Comparison of ENCODE assay signal across 12 cellular contexts in genomic region chr5:173395257-173395932, GRCh38.
DNase-seq lines count a peak whose midpoint lies in the region; FAIRE-seq and TF ChIP-seq lines count a peak whose summit lies in the region.
"Had no signal": no experiment of that assay in that cellular context is flagged by ENCODE, and none has a peak within 500 bp of the region (broad histone marks: within the 10 kb centered on the region; RNA-seq: fewer than 3 reads in every experiment).

No MANE protein-coding gene starts in this region.

- POLR2A ChIA-PET in activated CD4-positive, alpha-beta memory T cell treated with anti-CD3 and anti-CD28 coated beads, Interleukin-2, amount 10 ng/mL, durations not matched to agents 7 days and 5 days (lab: Charles Lee) = no interaction called here

- no peaks in the 10 kb centered on the region for H3K36me3 ChIP-seq in H7 (replicated peaks; ENCODE audit: control insufficient read depth, insufficient read depth, low read length)
- no peaks in the 10 kb centered on the region for H3K36me3 ChIP-seq in hepatocyte (replicated peaks; ENCODE audit: insufficient read depth, low read depth)
- no peaks in the 10 kb centered on the region for H3K36me3 ChIP-seq in MM.1S (replicated peaks; ENCODE audit: insufficient read depth, low read length)

- H3K27me3 Mint-ChIP-seq in activated CD4-positive, alpha-beta memory T cell treated with anti-CD3 and anti-CD28 coated beads, Interleukin-2, amount 10 ng/mL, durations not matched to agents 7 days and 5 days = peaks cover 2% of the 10 kb centered on the region

- FAIRE-seq in GM12892 (lab: Jason Lieb, UNC) = no peak
- FAIRE-seq: endothelial cell of umbilical vein had no signal

- H3K79me2 ChIP-seq in hepatocyte (no peaks in the 10 kb centered on the region), MM.1S (ENCODE audit: low read length) (no peaks in the 10 kb centered on the region)

- H3K27ac ChIP-seq in hepatocyte = no peak overlapping the region
- H3K27ac ChIP-seq in MM.1S (ENCODE audit: low read length) = no peak overlapping the region

- H4K20me1 ChIP-seq in hepatocyte (ENCODE audit: insufficient read depth, poor library complexity, severe bottlenecking) = no peaks in the 10 kb centered on the region
- H4K20me1 ChIP-seq in MM.1S (ENCODE audit: insufficient read depth, low read length) = no peaks in the 10 kb centered on the region

- no peaks in the 10 kb centered on the region for H3K9me3 Mint-ChIP-seq in activated CD4-positive, alpha-beta memory T cell treated with anti-CD3 and anti-CD28 coated beads, Interleukin-2, amount 10 ng/mL, durations not matched to agents 7 days and 5 days

- no peaks in the 10 kb centered on the region for H3K9me2 ChIP-seq in hepatocyte (replicated peaks; ENCODE audit: insufficient read depth)
- no peaks in the 10 kb centered on the region for H3K9me2 ChIP-seq in MM.1S (replicated peaks; ENCODE audit: insufficient read depth, low read length)

- no peaks in the 10 kb centered on the region for H3K9me3 ChIP-seq in hepatocyte (ENCODE audit: low read depth)
- H3K9me3 ChIP-seq in MM.1S (replicated peaks; ENCODE audit: insufficient read depth, low read length) = no peaks in the 10 kb centered on the region

- no peak overlapping the region for H2AFZ ChIP-seq in hepatocyte
- no peak overlapping the region for H2AFZ ChIP-seq in MM.1S (ENCODE audit: low read length)

- H3K27ac Mint-ChIP-seq in activated CD4-positive, alpha-beta memory T cell treated with anti-CD3 and anti-CD28 coated beads, Interleukin-2, amount 10 ng/mL, durations not matched to agents 7 days and 5 days = no peak overlapping the region
- H3K27ac Mint-ChIP-seq: activated B cell treated with CpG ODN at 0.5 μM for 24 hours had no signal

- DNase-seq in 8988T = peak; percentile 39
- peak; percentile 45 for DNase-seq in H7
- DNase-seq in amniotic epithelial cell (ENCODE audit: low read depth) = peak; percentile 45
- no peak for DNase-seq in hepatocyte (ENCODE audit: low spot score)
- no peak for DNase-seq in SW480 (ENCODE audit: low spot score)
- no peak for DNase-seq in GM12892 (ENCODE audit: insufficient read length)
- no peak for DNase-seq in MM.1S
- no peak for DNase-seq in activated CD4-positive, alpha-beta memory T cell treated with anti-CD3 and anti-CD28 coated beads, Interleukin-2, amount 10 ng/mL, durations not matched to agents 7 days and 5 days
- DNase-seq: activated B cell treated with CpG ODN at 0.5 μM for 24 hours, activated gamma-delta T cell treated with Interleukin-2 at 50 U/mL for 16 hours, NCI-H1092 had no signal

- H3K4me1 ChIP-seq in hepatocyte (ENCODE audit: insufficient read depth) (no peaks in the 10 kb centered on the region), MM.1S (ENCODE audit: low read length) (no peaks in the 10 kb centered on the region)

- no peaks in the 10 kb centered on the region for H3K4me1 Mint-ChIP-seq in activated CD4-positive, alpha-beta memory T cell treated with anti-CD3 and anti-CD28 coated beads, Interleukin-2, amount 10 ng/mL, durations not matched to agents 7 days and 5 days
- H3K4me1 Mint-ChIP-seq: activated B cell treated with CpG ODN at 0.5 μM for 24 hours had no signal

- TF ChIP-seq CTCF in hepatocyte (IDR thresholded peaks at IDR 0.05; ENCODE audit: poor library complexity) (peak; percentile 12), MM.1S (IDR thresholded peaks at IDR 0.05; ENCODE audit: low read length) (no peak)

- WGBS in hepatocyte (ENCODE audit: low lambda C conversion rate, missing lambda C conversion rate) = 69% methylated on average over 6 of the region's 6 CpGs

- no peak overlapping the region for H3K4me2 ChIP-seq in hepatocyte
- no peak overlapping the region for H3K4me2 ChIP-seq in MM.1S (ENCODE audit: low read depth, low read length)

- no peak overlapping the region for H3K9ac ChIP-seq in MM.1S (ENCODE audit: low read length)

- no peaks in the 10 kb centered on the region for H3K36me3 Mint-ChIP-seq in activated CD4-positive, alpha-beta memory T cell treated with anti-CD3 and anti-CD28 coated beads, Interleukin-2, amount 10 ng/mL, durations not matched to agents 7 days and 5 days (ENCODE audit: low read depth)

- CTCF ChIA-PET in activated CD4-positive, alpha-beta memory T cell treated with anti-CD3 and anti-CD28 coated beads, Interleukin-2, amount 10 ng/mL, durations not matched to agents 7 days and 5 days (lab: Charles Lee) = no interaction called here

- H3K4me3 ChIP-seq in H7 (ENCODE audit: insufficient read depth, low read depth, low read length) = no peak overlapping the region
- no peak overlapping the region for H3K4me3 ChIP-seq in hepatocyte
- H3K4me3 ChIP-seq in MM.1S (ENCODE audit: low read length) = no peak overlapping the region

- no peaks in the 10 kb centered on the region for H3F3A ChIP-seq in MM.1S (ENCODE audit: insufficient read depth, low read length)

- no peak overlapping the region for H3K4me3 Mint-ChIP-seq in activated CD4-positive, alpha-beta memory T cell treated with anti-CD3 and anti-CD28 coated beads, Interleukin-2, amount 10 ng/mL, durations not matched to agents 7 days and 5 days
- H3K4me3 Mint-ChIP-seq: activated B cell treated with CpG ODN at 0.5 μM for 24 hours had no signal

- TF ChIP-seq POLR2A in GM12892 (IDR thresholded peaks at IDR 0.05; ENCODE audit: low read depth, low read length) = no peak

- H3K27me3 ChIP-seq in H7 (ENCODE audit: control insufficient read depth, insufficient read depth, low read length) = no peaks in the 10 kb centered on the region
- H3K27me3 ChIP-seq in hepatocyte = no peaks in the 10 kb centered on the region
- H3K27me3 ChIP-seq in MM.1S (replicated peaks; ENCODE audit: insufficient read depth, low read length) = no peaks in the 10 kb centered on the region

Comparison
In these comparisons a context has a peak if more than half of its experiments do, and no peak if none do; other contexts are left out.
1. DNase-seq: peak in 8988T (single experiment), H7 (single experiment) and amniotic epithelial cell (single experiment); none in hepatocyte (single experiment), SW480 (single experiment), GM12892 (single experiment), MM.1S (single experiment) and activated CD4-positive, alpha-beta memory T cell treated with anti-CD3 and anti-CD28 coated beads, Interleukin-2, amount 10 ng/mL, durations not matched to agents 7 days and 5 days (single experiment).